24 cellular contexts compared by ENCODE assay signal in genomic region chr6:36581716-36582115, GRCh38.
"Had no signal": no experiment of that assay in that cellular context is flagged by ENCODE, and none has a peak within 500 bp of the region (broad histone marks: within the 10 kb centered on the region; RNA-seq: fewer than 3 reads in every experiment).

No MANE protein-coding gene starts in this region.

- DNase-seq: activated CD4-positive, alpha-beta memory T cell treated with anti-CD3 and anti-CD28 coated beads for 36 hours; activated CD4-positive, alpha-beta T cell treated with anti-CD3 and anti-CD28 coated beads, Interleukin-2, amount 10 ng/mL, durations not matched to agents 24 days and 14 days; activated CD4-positive, CD25-positive, alpha-beta regulatory T cell treated with anti-CD3 and anti-CD28 coated beads, Interleukin-2, amount 50 U/mL, for 72 hours; activated CD8-positive, alpha-beta memory T cell treated with anti-CD3 and anti-CD28 coated beads, Interleukin-2, amount 50 U/mL, for 48 hours; activated gamma-delta T cell; activated naive CD8-positive, alpha-beta T cell treated with anti-CD3 and anti-CD28 coated beads, Interleukin-2, amount 50 U/mL, for 24 hours; activated T-cell treated with anti-CD3 and anti-CD28 coated beads, Interleukin-2, amount 50 U/mL, for 24 hours; colonic mucosa; effector CD8-positive, alpha-beta T cell; esophagus squamous epithelium; foreskin melanocyte; heart right ventricle; left lung; lower lobe of right lung; mesenchymal stem cell; natural killer cell; stimulated activated CD4-positive, alpha-beta T cell treated with anti-CD3 and anti-CD28 coated beads, Interleukin-15, amount 100 ng/mL, for 24 hours; stimulated activated CD4-positive, alpha-beta T cell treated with anti-CD3 and anti-CD28 coated beads, Interleukin-2, amount 100 ng/mL, for 24 hours; stimulated activated naive B cell treated with anti-CD40 and anti-IgM and Interleukin-4, amounts not matched to agents 10 μg/mL and 1 μg/mL and 100 μg/mL, for 72 hours; stomach; T-helper 2 cell; thyroid gland had no signal

- H3K9me3 ChIP-seq: colonic mucosa, esophagus squamous epithelium, heart right ventricle, left lung, lower lobe of right lung, right atrium auricular region, stomach, thyroid gland had no signal

- H3K27ac Mint-ChIP-seq: activated CD4-positive, alpha-beta memory T cell treated with anti-CD3 and anti-CD28 coated beads for 36 hours; activated CD4-positive, alpha-beta T cell treated with anti-CD3 and anti-CD28 coated beads, Interleukin-2, amount 10 ng/mL, durations not matched to agents 24 days and 14 days; activated naive CD4-positive, alpha-beta T cell treated with anti-CD3 and anti-CD28 coated beads, Interleukin-2, amount 50 U/mL, for 24 hours; activated naive CD8-positive, alpha-beta T cell treated with anti-CD3 and anti-CD28 coated beads, Interleukin-2, amount 50 U/mL, for 24 hours; activated T-cell treated with anti-CD3 and anti-CD28 coated beads, Interleukin-2, amount 50 U/mL, for 24 hours; natural killer cell; stimulated activated naive B cell treated with anti-CD40 and anti-IgM and Interleukin-4, amounts not matched to agents 10 μg/mL and 1 μg/mL and 100 μg/mL, for 72 hours had no signal

- H3K36me3 ChIP-seq: colonic mucosa, esophagus squamous epithelium, heart right ventricle, left lung, lower lobe of right lung, right atrium auricular region, stomach, thyroid gland had no signal

- H3K4me1 ChIP-seq: colonic mucosa had no signal

- H3K4me3 Mint-ChIP-seq: activated CD4-positive, alpha-beta memory T cell treated with anti-CD3 and anti-CD28 coated beads for 36 hours; activated CD4-positive, alpha-beta T cell treated with anti-CD3 and anti-CD28 coated beads, Interleukin-2, amount 10 ng/mL, durations not matched to agents 24 days and 14 days; activated naive CD4-positive, alpha-beta T cell treated with anti-CD3 and anti-CD28 coated beads, Interleukin-2, amount 50 U/mL, for 24 hours; activated naive CD8-positive, alpha-beta T cell treated with anti-CD3 and anti-CD28 coated beads, Interleukin-2, amount 50 U/mL, for 24 hours; activated T-cell treated with anti-CD3 and anti-CD28 coated beads, Interleukin-2, amount 50 U/mL, for 24 hours; natural killer cell; stimulated activated naive B cell treated with anti-CD40 and anti-IgM and Interleukin-4, amounts not matched to agents 10 μg/mL and 1 μg/mL and 100 μg/mL, for 72 hours had no signal

- H3K27me3 ChIP-seq: colonic mucosa, esophagus squamous epithelium, heart right ventricle, left lung, right atrium auricular region, stomach, thyroid gland had no signal

- H3K27me3 Mint-ChIP-seq: activated CD4-positive, alpha-beta memory T cell treated with anti-CD3 and anti-CD28 coated beads for 36 hours; activated naive CD4-positive, alpha-beta T cell treated with anti-CD3 and anti-CD28 coated beads, Interleukin-2, amount 50 U/mL, for 24 hours; activated naive CD8-positive, alpha-beta T cell treated with anti-CD3 and anti-CD28 coated beads, Interleukin-2, amount 50 U/mL, for 24 hours; activated T-cell treated with anti-CD3 and anti-CD28 coated beads, Interleukin-2, amount 50 U/mL, for 24 hours; stimulated activated naive B cell treated with anti-CD40 and anti-IgM and Interleukin-4, amounts not matched to agents 10 μg/mL and 1 μg/mL and 100 μg/mL, for 72 hours had no signal

- H3K9me3 Mint-ChIP-seq: activated CD4-positive, alpha-beta memory T cell treated with anti-CD3 and anti-CD28 coated beads for 36 hours; activated CD4-positive, alpha-beta T cell treated with anti-CD3 and anti-CD28 coated beads, Interleukin-2, amount 10 ng/mL, durations not matched to agents 24 days and 14 days; activated naive CD4-positive, alpha-beta T cell treated with anti-CD3 and anti-CD28 coated beads, Interleukin-2, amount 50 U/mL, for 24 hours; activated naive CD8-positive, alpha-beta T cell treated with anti-CD3 and anti-CD28 coated beads, Interleukin-2, amount 50 U/mL, for 24 hours; activated T-cell treated with anti-CD3 and anti-CD28 coated beads, Interleukin-2, amount 50 U/mL, for 24 hours; natural killer cell; stimulated activated naive B cell treated with anti-CD40 and anti-IgM and Interleukin-4, amounts not matched to agents 10 μg/mL and 1 μg/mL and 100 μg/mL, for 72 hours had no signal

- H3K4me3 ChIP-seq: colonic mucosa, esophagus squamous epithelium, heart right ventricle, left lung, lower lobe of right lung, right atrium auricular region, stomach, thyroid gland had no signal

- H3K36me3 Mint-ChIP-seq: activated CD4-positive, alpha-beta memory T cell treated with anti-CD3 and anti-CD28 coated beads for 36 hours; activated naive CD4-positive, alpha-beta T cell treated with anti-CD3 and anti-CD28 coated beads, Interleukin-2, amount 50 U/mL, for 24 hours; natural killer cell; stimulated activated naive B cell treated with anti-CD40 and anti-IgM and Interleukin-4, amounts not matched to agents 10 μg/mL and 1 μg/mL and 100 μg/mL, for 72 hours had no signal
